18 cellular contexts compared by ENCODE assay signal in the genomic region with DNA sequence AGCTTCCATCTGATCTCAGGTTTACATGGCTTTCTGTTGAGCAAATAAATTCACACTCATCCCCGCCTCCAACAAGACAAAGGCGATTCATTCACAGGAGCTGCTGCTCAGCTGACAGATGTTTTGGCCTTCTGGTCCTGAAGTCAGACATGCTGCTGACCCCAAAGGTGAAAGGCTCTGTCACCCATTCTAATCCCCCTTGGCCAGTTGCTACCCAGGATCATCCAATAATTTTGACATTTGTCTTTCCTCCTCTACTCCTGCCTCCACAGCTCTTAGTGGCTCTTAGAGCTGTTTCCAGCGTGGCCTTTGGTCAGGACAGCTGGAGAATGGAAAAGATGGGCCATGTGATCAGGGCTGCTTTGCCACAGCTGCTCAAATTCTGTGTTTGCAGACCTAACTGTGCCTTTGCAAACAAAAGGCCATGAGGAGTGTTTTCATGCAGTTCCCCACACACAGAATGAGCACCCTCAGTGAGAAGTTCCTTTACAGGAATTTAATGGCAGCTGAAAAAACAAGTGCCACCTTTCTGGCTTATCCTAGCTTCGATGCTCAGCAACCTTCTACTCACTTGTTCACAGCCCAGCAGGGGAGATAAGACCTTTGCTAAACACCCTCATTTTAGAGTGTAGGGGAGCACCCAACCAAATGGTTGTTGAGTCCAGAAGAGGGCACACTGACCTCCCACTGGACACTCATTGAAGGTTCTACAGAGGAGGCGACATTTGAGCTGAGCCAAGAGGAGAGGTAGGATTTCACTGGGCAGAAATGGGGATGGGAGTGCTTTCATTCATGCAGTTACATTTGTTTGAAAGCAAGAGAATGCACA. TPM values are rescaled to one million over a fixed set of nuclear protein-coding genes. Genes with fewer than 3 reads are reported as not detected.
DNase-seq lines count a peak whose midpoint lies in the region; ATAC-seq, FAIRE-seq and TF ChIP-seq lines count a peak whose summit lies in the region.
"Had no signal": no experiment of that assay in that cellular context is flagged by ENCODE, and none has a peak within 500 bp of the region (broad histone marks: within the 10 kb centered on the region; RNA-seq: fewer than 3 reads in every experiment).

No MANE protein-coding gene starts in this region.

- H3K79me2 ChIP-seq in H1 (ENCODE audit: control insufficient read depth in 1 of 2, insufficient read depth in 2 of 2, low read length in 2 of 2) (no peaks in the 10 kb centered on the region), trophoblast cell (ENCODE audit: control insufficient read depth, insufficient read depth, low read length, poor library complexity) (no peaks in the 10 kb centered on the region)

- no peaks in the 10 kb centered on the region for H3K9me3 ChIP-seq in H1 (ENCODE audit: insufficient read depth in 2 of 2, low read depth in 1 of 2, low read length in 1 of 2)
- no peaks in the 10 kb centered on the region for H3K9me3 ChIP-seq in trophoblast cell (ENCODE audit: insufficient read depth, low read depth, low read length)
- no peaks in the 10 kb centered on the region for H3K9me3 ChIP-seq in CD8-positive, alpha-beta memory T cell (ENCODE audit: low read length)

- TF ChIP-seq EP300 in H1 (IDR thresholded peaks at IDR 0.05; ENCODE audit: borderline replicate concordance in 1 of 2, low read depth in 2 of 2, low read length in 2 of 2) = no peak

- no peaks in the 10 kb centered on the region for H3K4me1 Mint-ChIP-seq in CD8-positive, alpha-beta memory T cell
- H3K4me1 Mint-ChIP-seq: activated B cell treated with CpG ODN at 0.5 μM for 24 hours had no signal

- no peak overlapping the region for H2AFZ ChIP-seq in H1 (ENCODE audit: low read length)
- H2AFZ ChIP-seq in trophoblast cell (ENCODE audit: insufficient read depth, low read length, poor library complexity) = no peak overlapping the region

- H3K9ac ChIP-seq in H1 (replicated peaks in 1 of 4; ENCODE audit: extremely low read depth in 1 of 4, low read depth in 3 of 4, low read length in 3 of 4) = no peak overlapping the region
- H3K9ac ChIP-seq in trophoblast cell (ENCODE audit: low read length) = no peak overlapping the region
- H3K9ac ChIP-seq: KMS-11 had no signal

- no peaks in the 10 kb centered on the region for H4K20me1 ChIP-seq in H1 (replicated peaks in 1 of 2; ENCODE audit: control insufficient read depth in 1 of 2, insufficient read depth in 2 of 2, low read length in 2 of 2)

- H3K9me3 Mint-ChIP-seq in CD8-positive, alpha-beta memory T cell = peaks cover 0 to 4% (median 2%) of the 10 kb centered on the region in 5 donors
- H3K9me3 Mint-ChIP-seq: activated B cell treated with CpG ODN at 0.5 μM for 24 hours; activated naive CD4-positive, alpha-beta T cell treated with anti-CD3 and anti-CD28 coated beads for 36 hours had no signal

- H2BK5ac ChIP-seq in H1 (ENCODE audit: low read depth, low read length) = no peak overlapping the region
- no peak overlapping the region for H2BK5ac ChIP-seq in trophoblast cell (ENCODE audit: low read depth, low read length, poor library complexity)

- H3K27ac Mint-ChIP-seq in CD8-positive, alpha-beta memory T cell = peak overlapping the region in 1 of 8 donors; percentile 43
- H3K27ac Mint-ChIP-seq: activated B cell treated with CpG ODN at 0.5 μM for 24 hours; activated naive CD4-positive, alpha-beta T cell treated with anti-CD3 and anti-CD28 coated beads for 36 hours had no signal

- H4K91ac ChIP-seq in H1 (replicated peaks; ENCODE audit: insufficient read length, low read length) (no peak overlapping the region), trophoblast cell (ENCODE audit: low read depth, low read length) (peak overlapping the region; percentile 39)

- H3K79me1 ChIP-seq in H1 (ENCODE audit: low read depth, low read length) (no peaks in the 10 kb centered on the region), trophoblast cell (ENCODE audit: low read length) (peaks cover 3% of the 10 kb centered on the region)

- H2BK12ac ChIP-seq in H1 (ENCODE audit: low read depth, low read length) (no peak overlapping the region), trophoblast cell (ENCODE audit: low read length) (peak overlapping the region; percentile 35)

- no peak overlapping the region for H3K23ac ChIP-seq in H1 (ENCODE audit: insufficient read length)
- H3K23ac ChIP-seq in trophoblast cell (ENCODE audit: low read length) = no peak overlapping the region

- H3K4me3 Mint-ChIP-seq in CD8-positive, alpha-beta memory T cell = no peak overlapping the region
- H3K4me3 Mint-ChIP-seq: activated B cell treated with CpG ODN at 0.5 μM for 24 hours; activated naive CD4-positive, alpha-beta T cell treated with anti-CD3 and anti-CD28 coated beads for 36 hours had no signal

- no peaks in the 10 kb centered on the region for H3K23me2 ChIP-seq in H1 (ENCODE audit: low read depth, low read length)

- no peak overlapping the region for H4K5ac ChIP-seq in H1 (ENCODE audit: insufficient read length, low read depth, low read length)

- no peak overlapping the region for H4K12ac ChIP-seq in trophoblast cell (ENCODE audit: low read depth, low read length)

- no peak overlapping the region for H3K56ac ChIP-seq in H1 (replicated peaks; ENCODE audit: insufficient read length, low read depth, low read length)

- no peaks in the 10 kb centered on the region; a peak in 1 of 7 replicates for H3K27me3 ChIP-seq in H1 (replicated peaks in 1 of 4; ENCODE audit: control insufficient read depth in 3 of 4, extremely low read depth in 1 of 4, insufficient read depth in 3 of 4, low read length in 3 of 4)
- H3K27me3 ChIP-seq in trophoblast cell (ENCODE audit: insufficient read depth, low read length) = no peaks in the 10 kb centered on the region
- H3K27me3 ChIP-seq in CD8-positive, alpha-beta memory T cell (ENCODE audit: insufficient read depth, low read length, poor library complexity, severe bottlenecking) = peaks cover 3% of the 10 kb centered on the region
- H3K27me3 ChIP-seq in H7 (ENCODE audit: control insufficient read depth, insufficient read depth, low read length) = no peaks in the 10 kb centered on the region

- H2BK120ac ChIP-seq in H1 (replicated peaks; ENCODE audit: low read depth, low read length) = no peak overlapping the region
- peak overlapping the region; percentile 6 for H2BK120ac ChIP-seq in trophoblast cell (ENCODE audit: insufficient read depth, low read length, poor library complexity)

- H2BK15ac ChIP-seq in H1 (ENCODE audit: low read length) = no peak overlapping the region

- no peak overlapping the region for H2AK5ac ChIP-seq in H1 (ENCODE audit: low read depth, low read length)
- H2AK5ac ChIP-seq in trophoblast cell (ENCODE audit: low read length) = no peak overlapping the region

- H4K8ac ChIP-seq in H1 (ENCODE audit: extremely low read depth, insufficient read depth, low read length) (no peak overlapping the region), trophoblast cell (ENCODE audit: low read depth, low read length) (no peak overlapping the region)

- H3K4me1 ChIP-seq in H1 (replicated peaks in 1 of 4; ENCODE audit: control insufficient read depth in 3 of 4, insufficient read depth in 4 of 4, low read length in 3 of 4) (no peaks in the 10 kb centered on the region), trophoblast cell (ENCODE audit: control insufficient read depth in 1 of 2, insufficient read depth in 2 of 2, low read length in 2 of 2) (peaks cover 0 to 7% of the 10 kb centered on the region in 2 experiments)
- no peaks in the 10 kb centered on the region for H3K4me1 ChIP-seq in CD8-positive, alpha-beta memory T cell (ENCODE audit: insufficient read depth, low read length)

- H3K4me3 ChIP-seq in H1 (ENCODE audit: extremely low read depth in 1 of 4, insufficient read depth in 2 of 4, low read depth in 3 of 4, low read length in 4 of 4) = no peak overlapping the region
- H3K4me3 ChIP-seq in trophoblast cell (ENCODE audit: low read depth, low read length) = no peak overlapping the region
- no peak overlapping the region for H3K4me3 ChIP-seq in CD8-positive, alpha-beta memory T cell (ENCODE audit: low read length)
- H3K4me3 ChIP-seq in H7 (ENCODE audit: insufficient read depth, low read depth, low read length) = no peak overlapping the region

- no peak overlapping the region for H2BK20ac ChIP-seq in H1 (ENCODE audit: low read length)

- TF ChIP-seq CTCF in H1 (IDR thresholded peaks at IDR 0.05; ENCODE audit: control extremely low read depth in 1 of 3, insufficient read depth in 1 of 3, low read depth in 1 of 3, low read length in 3 of 3) = no peak

- H3K18ac ChIP-seq in H1 (ENCODE audit: extremely low read depth, low read length) (no peak overlapping the region), trophoblast cell (ENCODE audit: low read length) (no peak overlapping the region)

- no peak overlapping the region for H3K4me2 ChIP-seq in H1 (ENCODE audit: insufficient read depth in 1 of 2, low read depth in 2 of 2, low read length in 2 of 2)
- H3K4me2 ChIP-seq in trophoblast cell (ENCODE audit: low read length) = no peak overlapping the region
- H3K4me2 ChIP-seq: KMS-11 had no signal

- peak; percentile 87 for DNase-seq in DMS53 treated with DMSO at 0.1 percent for 48 hours (lab: John Stamatoyannopoulos, UW; ENCODE audit: unreplicated experiment)
- peak; percentile 81 for DNase-seq in NCI-H345 (lab: John Stamatoyannopoulos, UW)
- no peak for DNase-seq in H1 (ENCODE audit: low read depth in 1 of 2, low spot score in 2 of 2)
- DNase-seq in trophoblast cell = no peak
- DNase-seq in CD8-positive, alpha-beta memory T cell = no peak
- DNase-seq in H7 = no peak
- DNase-seq in cortex of kidney (lab: John Stamatoyannopoulos, UW) = no peak
- DNase-seq: activated B cell treated with CpG ODN at 0.5 μM for 24 hours; activated naive CD4-positive, alpha-beta T cell treated with anti-CD3 and anti-CD28 coated beads for 36 hours; brain microvascular endothelial cell; DMS79; effector CD4-positive, alpha-beta T cell; mammary epithelial cell; NCI-H2171; PC-3 had no signal

- TF ChIP-seq RAD21 in H1 (IDR thresholded peaks at IDR 0.05 in 1 of 2, conservative IDR thresholded peaks at IDR 0.05 in 1 of 2; ENCODE audit: low read depth in 2 of 2, low read length in 2 of 2) = no peak

- no peaks in the 10 kb centered on the region for H3K36me3 Mint-ChIP-seq in CD8-positive, alpha-beta memory T cell

- POLR2A ChIA-PET in H1 (lab: Charles Lee; ENCODE audit: partially characterized antibody) = interaction anchor here (1.9 kb wide), 1 partner anchor 13 kb away, joined by 4 read pairs; no protein-coding TSS in a partner anchor
- POLR2A ChIA-PET in CD8-positive, alpha-beta memory T cell (lab: Charles Lee) = no interaction called here

- CTCF ChIA-PET in H1 (lab: Charles Lee; ENCODE audit: partially characterized antibody) = interaction anchor here (0.7 to 4.2 kb wide), 6 partner anchors 12 to 170 kb away, joined by 3 to 24 read pairs (median 17); no protein-coding TSS in a partner anchor
- CTCF ChIA-PET in CD8-positive, alpha-beta memory T cell (lab: Charles Lee) = no interaction called here

- H3K27ac ChIP-seq in H1 (ENCODE audit: low read depth, low read length) (no peak overlapping the region), trophoblast cell (ENCODE audit: low read depth, low read length) (no peak overlapping the region)
- no peak overlapping the region for H3K27ac ChIP-seq in CD8-positive, alpha-beta memory T cell (ENCODE audit: low read depth, low read length)
- H3K27ac ChIP-seq: brain microvascular endothelial cell, KMS-11 had no signal

- H3K36me3 ChIP-seq in H1 (ENCODE audit: control insufficient read depth in 2 of 4, insufficient read depth in 4 of 4, low read length in 3 of 4) (no peaks in the 10 kb centered on the region), trophoblast cell (ENCODE audit: control insufficient read depth in 1 of 2, insufficient read depth in 2 of 2, low read length in 2 of 2) (no peaks in the 10 kb centered on the region), H7 (replicated peaks; ENCODE audit: control insufficient read depth, insufficient read depth, low read length) (no peaks in the 10 kb centered on the region)
- H3K36me3 ChIP-seq in CD8-positive, alpha-beta memory T cell (ENCODE audit: insufficient read depth, low read length) = no peaks in the 10 kb centered on the region
- H3K36me3 ChIP-seq: brain microvascular endothelial cell had no signal

- no peak overlapping the region for H3K4ac ChIP-seq in H1 (replicated peaks; ENCODE audit: insufficient read length, low read depth, low read length)
- no peak overlapping the region for H3K4ac ChIP-seq in trophoblast cell (ENCODE audit: low read depth, low read length)

- no peak overlapping the region for H3K14ac ChIP-seq in H1 (ENCODE audit: insufficient read length)
- no peak overlapping the region for H3K14ac ChIP-seq in trophoblast cell (ENCODE audit: low read length)

- TF ChIP-seq POLR2A in H1 (IDR thresholded peaks at IDR 0.05; ENCODE audit: control extremely low read depth in 1 of 2, low read depth in 2 of 2, low read length in 2 of 2) = no peak

- peaks cover 3 to 11% of the 10 kb centered on the region in 2 donors for H3K27me3 Mint-ChIP-seq in CD8-positive, alpha-beta memory T cell

- no peak for FAIRE-seq in H1 (lab: Jason Lieb, UNC)

- 89% methylated on average over 5 of the region's 5 CpGs; no CpG with 5 or more reads in 1 of the 2 experiments for WGBS in H1 (ENCODE audit: extremely low coverage in 1 of 2, insufficient coverage in 1 of 2, insufficient read length in 1 of 2, insufficient replicate concordance in 2 of 2, low coverage in 1 of 2, low lambda C conversion rate in 2 of 2, missing lambda C conversion rate in 1 of 2), 2 experiments
- no CpG with 5 or more reads among the region's 5 CpGs for WGBS in trophoblast cell (ENCODE audit: extremely low coverage, insufficient coverage, insufficient read length)

- ATAC-seq in HG02571 (IDR thresholded peaks at IDR 0.05; ENCODE audit: unreplicated experiment) = no peak
- ATAC-seq: HCT116, PC-3 had no signal

RNA-seq across cellular contexts. Expression of gene CYP19A1, which starts 39.0 kb away (rescaled TPM):
- not detected in 2 replicates for total RNA-seq in H1 (2021; fragmentation: NEBNext Ultra II Directional; extraction: Animal tissue kit (Norgen Biotek cat#: 25700))
- not detected in 2 replicates for polyA plus RNA-seq in H1 (2011; rRNA removed)
- not detected for polyA plus RNA-seq in H1 (2011; cell fraction: cytosol; rRNA removed)
- polyA plus RNA-seq in H1 (2011; cell fraction: nucleus; rRNA removed) = not detected
- polyA plus RNA-seq in H1 (2012, experiment 1 of 2) = 0.25 to 0.29 TPM in 2 of 4 replicates, not detected in the others
- not detected for polyA plus RNA-seq in H1 (2012, experiment 2 of 2)
- polyA plus RNA-seq in H1 (2013, experiment 1 of 2) = 0.04 TPM
- 0.07 TPM for polyA plus RNA-seq in H1 (2013, experiment 2 of 2)
- polyA minus RNA-seq in H1 (2011; rRNA and poly(A)+ RNA removed) = not detected in 2 replicates
- not detected for polyA minus RNA-seq in H1 (2011; cell fraction: cytosol; rRNA and poly(A)+ RNA removed)
- polyA minus RNA-seq in H1 (2011; cell fraction: nucleus; rRNA and poly(A)+ RNA removed) = not detected
- 819 and 922 TPM in 2 replicates for polyA plus RNA-seq in trophoblast cell (2013)
- not detected for total RNA-seq in CD8-positive, alpha-beta memory T cell
- not detected for polyA plus RNA-seq in CD8-positive, alpha-beta memory T cell
- total RNA-seq in H7 (2014; rRNA removed; shearing (Covaris generic)) = not detected in 2 replicates
- total RNA-seq: activated naive CD4-positive, alpha-beta T cell treated with anti-CD3 and anti-CD28 coated beads for 36 hours; PC-3 had no signal

RNA-seq across cellular contexts. Expression of gene GLDN, which starts 42.1 kb away (rescaled TPM):
- 0.44 and 0.50 TPM in 2 replicates for total RNA-seq in H1 (2021; fragmentation: NEBNext Ultra II Directional; extraction: Animal tissue kit (Norgen Biotek cat#: 25700))
- polyA plus RNA-seq in H1 (2011; rRNA removed) = 0.16 and 0.24 TPM in 2 replicates
- 0.30 TPM for polyA plus RNA-seq in H1 (2011; cell fraction: cytosol; rRNA removed)
- 1.1 TPM for polyA plus RNA-seq in H1 (2011; cell fraction: nucleus; rRNA removed)
- 0.28 to 0.34 TPM (median 0.32 TPM) in 4 replicates for polyA plus RNA-seq in H1 (2012, experiment 1 of 2)
- 0.04 TPM for polyA plus RNA-seq in H1 (2012, experiment 2 of 2)
- 0.57 TPM for polyA plus RNA-seq in H1 (2013, experiment 1 of 2)
- 0.35 TPM for polyA plus RNA-seq in H1 (2013, experiment 2 of 2)
- 0.95 and 1.1 TPM in 2 replicates for polyA minus RNA-seq in H1 (2011; rRNA and poly(A)+ RNA removed)
- polyA minus RNA-seq in H1 (2011; cell fraction: cytosol; rRNA and poly(A)+ RNA removed) = not detected
- polyA minus RNA-seq in H1 (2011; cell fraction: nucleus; rRNA and poly(A)+ RNA removed) = 2.9 TPM
- polyA plus RNA-seq in trophoblast cell (2013) = 10.9 and 12.0 TPM in 2 replicates
- total RNA-seq in CD8-positive, alpha-beta memory T cell = not detected
- not detected for polyA plus RNA-seq in CD8-positive, alpha-beta memory T cell
- total RNA-seq in H7 (2014; rRNA removed; shearing (Covaris generic)) = 0.35 and 0.67 TPM in 2 replicates
- total RNA-seq: activated B cell treated with CpG ODN at 0.5 μM for 24 hours; activated naive CD4-positive, alpha-beta T cell treated with anti-CD3 and anti-CD28 coated beads for 36 hours had no signal
- polyA plus RNA-seq: mammary epithelial cell had no signal

Comparison
In these comparisons a context has a peak if more than half of its experiments do, and no peak if none do; other contexts are left out.
1. DNase-seq: peak in DMS53 treated with DMSO at 0.1 percent for 48 hours (single experiment) and NCI-H345 (single experiment); none in H1 (0 of 2), trophoblast cell (0 of 2), CD8-positive, alpha-beta memory T cell (0 of 5), H7 (single experiment) and cortex of kidney (single experiment).